Comparison of ENCODE assay signal across 19 cellular contexts in genomic region chr11:92322225-92322624, GRCh38.
DNase-seq lines count a peak whose midpoint lies in the region; ATAC-seq lines count a peak whose summit lies in the region.
"Had no signal": no experiment of that assay in that cellular context is flagged by ENCODE, and none has a peak within 500 bp of the region (broad histone marks: within the 10 kb centered on the region; RNA-seq: fewer than 3 reads in every experiment).

No MANE protein-coding gene starts in this region.

- ATAC-seq in HG03457 (IDR thresholded peaks at IDR 0.05; ENCODE audit: unreplicated experiment) (no peak), GM18868 (IDR thresholded peaks at IDR 0.05; ENCODE audit: unreplicated experiment) (no peak), GM19455 (IDR thresholded peaks at IDR 0.05; ENCODE audit: unreplicated experiment) (no peak)
- ATAC-seq: activated CD4-positive, CD25-positive, alpha-beta regulatory T cell treated with anti-CD3 and anti-CD28 coated beads, Interleukin-2, amount 50 U/mL, for 24 hours; heart left ventricle; HepG2; psoas muscle had no signal

- peak; percentile 11 for DNase-seq in A172 (ENCODE audit: low spot score)
- peak; percentile 48 for DNase-seq in HS-5 (ENCODE audit: low read depth)
- DNase-seq in astrocyte of the hippocampus (ENCODE audit: low read depth, low spot score): peak; percentile 51
- DNase-seq in glomerular visceral epithelial cell (ENCODE audit: extremely low spot score): peak; percentile 6
- DNase-seq in epidermal melanocyte (ENCODE audit: insufficient read length, low spot score): no peak
- DNase-seq: 8988T; activated effector memory CD4-positive, alpha-beta T cell treated with Interleukin-2 at 50 U/mL for 16 hours; heart left ventricle; MV-4-11; NCI-H2029 treated with DMSO at 0.1 percent for 48 hours; nephron progenitor cell; psoas muscle; SIG-M5; stimulated activated CD4-positive, alpha-beta T cell treated with anti-CD3 and anti-CD28 coated beads, Interleukin-12 subunit alpha, Interleukin-12 subunit beta, amount 100 ng/mL, for 4 hours had no signal
